ENCODE assay signal across 1 cellular context in the genomic region with DNA sequence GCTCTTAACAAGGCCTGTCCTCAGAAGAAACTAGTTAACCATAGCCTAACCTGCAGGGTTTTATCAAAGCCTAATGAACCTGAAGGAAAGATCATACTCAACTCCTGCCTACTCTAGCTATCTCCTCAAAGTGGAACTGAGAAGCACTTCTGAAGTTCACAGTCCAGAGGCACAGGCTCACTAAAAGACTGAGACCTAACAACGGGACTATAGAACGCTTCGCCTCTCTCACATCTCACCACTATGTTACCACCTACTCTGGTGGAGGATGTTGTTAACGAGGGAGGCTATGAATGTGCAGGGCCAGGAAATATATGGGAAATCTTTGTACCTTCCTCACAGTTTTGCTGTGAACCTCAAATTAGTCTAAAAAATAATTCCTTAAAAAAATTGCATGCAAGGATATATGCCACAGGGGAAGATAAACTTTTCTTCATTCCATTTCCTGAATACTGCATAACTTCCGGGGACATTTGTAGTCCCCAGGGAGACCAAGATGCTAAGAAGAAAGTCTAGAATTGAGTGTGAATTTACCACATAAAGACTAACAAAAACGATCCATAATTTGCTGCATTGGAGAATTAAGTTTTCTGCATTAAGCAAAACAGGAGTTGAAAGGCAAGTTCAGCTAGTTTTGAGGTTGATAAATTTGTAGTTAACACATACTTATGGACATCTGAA.
TF ChIP-seq lines count a peak whose summit lies in the region.

No MANE protein-coding gene starts in this region.

TF ChIP-seq in GM12878, 131 proteins besides CTCF, POLR2A, EP300 and RAD21 (continued from another document):
- TF ChIP-seq, protein P1, sequence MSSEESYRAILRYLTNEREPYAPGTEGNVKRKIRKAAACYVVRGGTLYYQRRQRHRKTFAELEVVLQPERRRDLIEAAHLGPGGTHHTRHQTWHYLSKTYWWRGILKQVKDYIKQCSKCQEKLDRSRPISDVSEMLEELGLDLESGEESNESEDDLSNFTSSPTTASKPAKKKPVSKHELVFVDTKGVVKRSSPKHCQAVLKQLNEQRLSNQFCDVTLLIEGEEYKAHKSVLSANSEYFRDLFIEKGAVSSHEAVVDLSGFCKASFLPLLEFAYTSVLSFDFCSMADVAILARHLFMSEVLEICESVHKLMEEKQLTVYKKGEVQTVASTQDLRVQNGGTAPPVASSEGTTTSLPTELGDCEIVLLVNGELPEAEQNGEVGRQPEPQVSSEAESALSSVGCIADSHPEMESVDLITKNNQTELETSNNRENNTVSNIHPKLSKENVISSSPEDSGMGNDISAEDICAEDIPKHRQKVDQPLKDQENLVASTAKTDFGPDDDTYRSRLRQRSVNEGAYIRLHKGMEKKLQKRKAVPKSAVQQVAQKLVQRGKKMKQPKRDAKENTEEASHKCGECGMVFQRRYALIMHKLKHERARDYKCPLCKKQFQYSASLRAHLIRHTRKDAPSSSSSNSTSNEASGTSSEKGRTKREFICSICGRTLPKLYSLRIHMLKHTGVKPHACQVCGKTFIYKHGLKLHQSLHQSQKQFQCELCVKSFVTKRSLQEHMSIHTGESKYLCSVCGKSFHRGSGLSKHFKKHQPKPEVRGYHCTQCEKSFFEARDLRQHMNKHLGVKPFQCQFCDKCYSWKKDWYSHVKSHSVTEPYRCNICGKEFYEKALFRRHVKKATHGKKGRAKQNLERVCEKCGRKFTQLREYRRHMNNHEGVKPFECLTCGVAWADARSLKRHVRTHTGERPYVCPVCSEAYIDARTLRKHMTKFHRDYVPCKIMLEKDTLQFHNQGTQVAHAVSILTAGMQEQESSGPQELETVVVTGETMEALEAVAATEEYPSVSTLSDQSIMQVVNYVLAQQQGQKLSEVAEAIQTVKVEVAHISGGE (CRISPR knock-in tag; IDR thresholded peaks at IDR 0.05): no peak
- TF ChIP-seq, protein P2, sequence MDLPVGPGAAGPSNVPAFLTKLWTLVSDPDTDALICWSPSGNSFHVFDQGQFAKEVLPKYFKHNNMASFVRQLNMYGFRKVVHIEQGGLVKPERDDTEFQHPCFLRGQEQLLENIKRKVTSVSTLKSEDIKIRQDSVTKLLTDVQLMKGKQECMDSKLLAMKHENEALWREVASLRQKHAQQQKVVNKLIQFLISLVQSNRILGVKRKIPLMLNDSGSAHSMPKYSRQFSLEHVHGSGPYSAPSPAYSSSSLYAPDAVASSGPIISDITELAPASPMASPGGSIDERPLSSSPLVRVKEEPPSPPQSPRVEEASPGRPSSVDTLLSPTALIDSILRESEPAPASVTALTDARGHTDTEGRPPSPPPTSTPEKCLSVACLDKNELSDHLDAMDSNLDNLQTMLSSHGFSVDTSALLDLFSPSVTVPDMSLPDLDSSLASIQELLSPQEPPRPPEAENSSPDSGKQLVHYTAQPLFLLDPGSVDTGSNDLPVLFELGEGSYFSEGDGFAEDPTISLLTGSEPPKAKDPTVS (IDR thresholded peaks at IDR 0.05; ENCODE audit: low read depth, low read length): no peak
- TF ChIP-seq MXI1 (IDR thresholded peaks at IDR 0.05; ENCODE audit: low read depth, low read length) (no peak), SPI1 (IDR thresholded peaks at IDR 0.05; ENCODE audit: borderline replicate concordance, insufficient read depth, low read depth, low read length) (no peak), IKZF1 (conservative IDR thresholded peaks at IDR 0.05) (peak; percentile 42), RFX5 (IDR thresholded peaks at IDR 0.05; ENCODE audit: low read depth, low read length) (no peak), BCL11A (IDR thresholded peaks at IDR 0.05; ENCODE audit: low read depth, low read length) (no peak), MTA2 (IDR thresholded peaks at IDR 0.05; ENCODE audit: low read depth) (0 out of 2 replicates have a peak, but pooled peaks have one; percentile 39), EGR1 (IDR thresholded peaks at IDR 0.05; ENCODE audit: borderline replicate concordance in 1 of 2, low read depth in 2 of 2, low read length in 2 of 2) (no peak), TAF1 (IDR thresholded peaks at IDR 0.05; ENCODE audit: borderline replicate concordance, low read depth, low read length) (no peak), POLR2AphosphoS2 (IDR thresholded peaks at IDR 0.05; ENCODE audit: low read depth, low read length) (no peak), BHLHE40 (IDR thresholded peaks at IDR 0.05; ENCODE audit: borderline replicate concordance in 1 of 2, low read depth in 2 of 2, low read length in 1 of 2) (no peak), IRF4 (IDR thresholded peaks at IDR 0.05; ENCODE audit: low read depth, low read length) (no peak), NFYA (IDR thresholded peaks at IDR 0.05; ENCODE audit: borderline replicate concordance, low read depth, low read length) (no peak), MYB (IDR thresholded peaks at IDR 0.05; ENCODE audit: borderline replicate concordance, low read depth, low read length) (no peak), SUPT20H (IDR thresholded peaks at IDR 0.05; ENCODE audit: borderline replicate concordance, control insufficient read depth, low read depth, low read length) (no peak), ZNF274 (IDR thresholded peaks at IDR 0.05; ENCODE audit: insufficient read depth, insufficient read length) (no peak), ZNF207 (IDR thresholded peaks at IDR 0.05; ENCODE audit: borderline replicate concordance) (no peak), ZNF217 (IDR thresholded peaks at IDR 0.05) (peak; percentile 38; the same call in 1 of the 2 replicates), SUZ12 (IDR thresholded peaks at IDR 0.05; ENCODE audit: unreplicated experiment) (no peak), RAD51 (IDR thresholded peaks at IDR 0.05) (no peak), TCF12 (IDR thresholded peaks at IDR 0.05; ENCODE audit: low read depth, low read length) (no peak), NRF1 (conservative IDR thresholded peaks at IDR 0.05; ENCODE audit: low read depth, low read length) (no peak), YBX1 (IDR thresholded peaks at IDR 0.05) (no peak), LARP7 (IDR thresholded peaks at IDR 0.05) (no peak), ZNF24 (IDR thresholded peaks at IDR 0.05) (no peak), TCF3 (IDR thresholded peaks at IDR 0.05; ENCODE audit: borderline replicate concordance, insufficient read depth, low read depth, low read length) (no peak), SMARCA5 (IDR thresholded peaks at IDR 0.05) (no peak), TARDBP (IDR thresholded peaks at IDR 0.05; ENCODE audit: borderline replicate concordance) (no peak), ETV6 (conservative IDR thresholded peaks at IDR 0.05 in 1 of 2, IDR thresholded peaks at IDR 0.05 in 1 of 2; ENCODE audit: borderline replicate concordance in 1 of 2, low read depth in 1 of 2) (peak in 1 of 2 experiments; percentile 62; a peak in 1 of 4 replicates), RUNX3 (IDR thresholded peaks at IDR 0.05; ENCODE audit: low read length) (peak; percentile 54; the same call in 1 of the 2 replicates)
- TF ChIP-seq, protein P3, sequence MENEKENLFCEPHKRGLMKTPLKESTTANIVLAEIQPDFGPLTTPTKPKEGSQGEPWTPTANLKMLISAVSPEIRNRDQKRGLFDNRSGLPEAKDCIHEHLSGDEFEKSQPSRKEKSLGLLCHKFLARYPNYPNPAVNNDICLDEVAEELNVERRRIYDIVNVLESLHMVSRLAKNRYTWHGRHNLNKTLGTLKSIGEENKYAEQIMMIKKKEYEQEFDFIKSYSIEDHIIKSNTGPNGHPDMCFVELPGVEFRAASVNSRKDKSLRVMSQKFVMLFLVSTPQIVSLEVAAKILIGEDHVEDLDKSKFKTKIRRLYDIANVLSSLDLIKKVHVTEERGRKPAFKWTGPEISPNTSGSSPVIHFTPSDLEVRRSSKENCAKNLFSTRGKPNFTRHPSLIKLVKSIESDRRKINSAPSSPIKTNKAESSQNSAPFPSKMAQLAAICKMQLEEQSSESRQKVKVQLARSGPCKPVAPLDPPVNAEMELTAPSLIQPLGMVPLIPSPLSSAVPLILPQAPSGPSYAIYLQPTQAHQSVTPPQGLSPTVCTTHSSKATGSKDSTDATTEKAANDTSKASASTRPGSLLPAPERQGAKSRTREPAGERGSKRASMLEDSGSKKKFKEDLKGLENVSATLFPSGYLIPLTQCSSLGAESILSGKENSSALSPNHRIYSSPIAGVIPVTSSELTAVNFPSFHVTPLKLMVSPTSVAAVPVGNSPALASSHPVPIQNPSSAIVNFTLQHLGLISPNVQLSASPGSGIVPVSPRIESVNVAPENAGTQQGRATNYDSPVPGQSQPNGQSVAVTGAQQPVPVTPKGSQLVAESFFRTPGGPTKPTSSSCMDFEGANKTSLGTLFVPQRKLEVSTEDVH (IDR thresholded peaks at IDR 0.05; ENCODE audit: low read depth, partially characterized antibody): no peak
- TF ChIP-seq, protein P4, sequence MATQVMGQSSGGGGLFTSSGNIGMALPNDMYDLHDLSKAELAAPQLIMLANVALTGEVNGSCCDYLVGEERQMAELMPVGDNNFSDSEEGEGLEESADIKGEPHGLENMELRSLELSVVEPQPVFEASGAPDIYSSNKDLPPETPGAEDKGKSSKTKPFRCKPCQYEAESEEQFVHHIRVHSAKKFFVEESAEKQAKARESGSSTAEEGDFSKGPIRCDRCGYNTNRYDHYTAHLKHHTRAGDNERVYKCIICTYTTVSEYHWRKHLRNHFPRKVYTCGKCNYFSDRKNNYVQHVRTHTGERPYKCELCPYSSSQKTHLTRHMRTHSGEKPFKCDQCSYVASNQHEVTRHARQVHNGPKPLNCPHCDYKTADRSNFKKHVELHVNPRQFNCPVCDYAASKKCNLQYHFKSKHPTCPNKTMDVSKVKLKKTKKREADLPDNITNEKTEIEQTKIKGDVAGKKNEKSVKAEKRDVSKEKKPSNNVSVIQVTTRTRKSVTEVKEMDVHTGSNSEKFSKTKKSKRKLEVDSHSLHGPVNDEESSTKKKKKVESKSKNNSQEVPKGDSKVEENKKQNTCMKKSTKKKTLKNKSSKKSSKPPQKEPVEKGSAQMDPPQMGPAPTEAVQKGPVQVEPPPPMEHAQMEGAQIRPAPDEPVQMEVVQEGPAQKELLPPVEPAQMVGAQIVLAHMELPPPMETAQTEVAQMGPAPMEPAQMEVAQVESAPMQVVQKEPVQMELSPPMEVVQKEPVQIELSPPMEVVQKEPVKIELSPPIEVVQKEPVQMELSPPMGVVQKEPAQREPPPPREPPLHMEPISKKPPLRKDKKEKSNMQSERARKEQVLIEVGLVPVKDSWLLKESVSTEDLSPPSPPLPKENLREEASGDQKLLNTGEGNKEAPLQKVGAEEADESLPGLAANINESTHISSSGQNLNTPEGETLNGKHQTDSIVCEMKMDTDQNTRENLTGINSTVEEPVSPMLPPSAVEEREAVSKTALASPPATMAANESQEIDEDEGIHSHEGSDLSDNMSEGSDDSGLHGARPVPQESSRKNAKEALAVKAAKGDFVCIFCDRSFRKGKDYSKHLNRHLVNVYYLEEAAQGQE (IDR thresholded peaks at IDR 0.05; ENCODE audit: low read depth, low read length): no peak
- TF ChIP-seq, protein P5, sequence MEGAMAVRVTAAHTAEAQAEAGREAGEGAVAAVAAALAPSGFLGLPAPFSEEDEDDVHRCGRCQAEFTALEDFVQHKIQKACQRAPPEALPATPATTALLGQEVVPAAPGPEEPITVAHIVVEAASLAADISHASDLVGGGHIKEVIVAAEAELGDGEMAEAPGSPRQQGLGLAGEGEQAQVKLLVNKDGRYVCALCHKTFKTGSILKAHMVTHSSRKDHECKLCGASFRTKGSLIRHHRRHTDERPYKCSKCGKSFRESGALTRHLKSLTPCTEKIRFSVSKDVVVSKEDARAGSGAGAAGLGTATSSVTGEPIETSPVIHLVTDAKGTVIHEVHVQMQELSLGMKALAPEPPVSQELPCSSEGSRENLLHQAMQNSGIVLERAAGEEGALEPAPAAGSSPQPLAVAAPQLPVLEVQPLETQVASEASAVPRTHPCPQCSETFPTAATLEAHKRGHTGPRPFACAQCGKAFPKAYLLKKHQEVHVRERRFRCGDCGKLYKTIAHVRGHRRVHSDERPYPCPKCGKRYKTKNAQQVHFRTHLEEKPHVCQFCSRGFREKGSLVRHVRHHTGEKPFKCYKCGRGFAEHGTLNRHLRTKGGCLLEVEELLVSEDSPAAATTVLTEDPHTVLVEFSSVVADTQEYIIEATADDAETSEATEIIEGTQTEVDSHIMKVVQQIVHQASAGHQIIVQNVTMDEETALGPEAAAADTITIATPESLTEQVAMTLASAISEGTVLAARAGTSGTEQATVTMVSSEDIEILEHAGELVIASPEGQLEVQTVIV (IDR thresholded peaks at IDR 0.05; ENCODE audit: borderline replicate concordance, partially characterized antibody): no peak
- TF ChIP-seq, protein P6, sequence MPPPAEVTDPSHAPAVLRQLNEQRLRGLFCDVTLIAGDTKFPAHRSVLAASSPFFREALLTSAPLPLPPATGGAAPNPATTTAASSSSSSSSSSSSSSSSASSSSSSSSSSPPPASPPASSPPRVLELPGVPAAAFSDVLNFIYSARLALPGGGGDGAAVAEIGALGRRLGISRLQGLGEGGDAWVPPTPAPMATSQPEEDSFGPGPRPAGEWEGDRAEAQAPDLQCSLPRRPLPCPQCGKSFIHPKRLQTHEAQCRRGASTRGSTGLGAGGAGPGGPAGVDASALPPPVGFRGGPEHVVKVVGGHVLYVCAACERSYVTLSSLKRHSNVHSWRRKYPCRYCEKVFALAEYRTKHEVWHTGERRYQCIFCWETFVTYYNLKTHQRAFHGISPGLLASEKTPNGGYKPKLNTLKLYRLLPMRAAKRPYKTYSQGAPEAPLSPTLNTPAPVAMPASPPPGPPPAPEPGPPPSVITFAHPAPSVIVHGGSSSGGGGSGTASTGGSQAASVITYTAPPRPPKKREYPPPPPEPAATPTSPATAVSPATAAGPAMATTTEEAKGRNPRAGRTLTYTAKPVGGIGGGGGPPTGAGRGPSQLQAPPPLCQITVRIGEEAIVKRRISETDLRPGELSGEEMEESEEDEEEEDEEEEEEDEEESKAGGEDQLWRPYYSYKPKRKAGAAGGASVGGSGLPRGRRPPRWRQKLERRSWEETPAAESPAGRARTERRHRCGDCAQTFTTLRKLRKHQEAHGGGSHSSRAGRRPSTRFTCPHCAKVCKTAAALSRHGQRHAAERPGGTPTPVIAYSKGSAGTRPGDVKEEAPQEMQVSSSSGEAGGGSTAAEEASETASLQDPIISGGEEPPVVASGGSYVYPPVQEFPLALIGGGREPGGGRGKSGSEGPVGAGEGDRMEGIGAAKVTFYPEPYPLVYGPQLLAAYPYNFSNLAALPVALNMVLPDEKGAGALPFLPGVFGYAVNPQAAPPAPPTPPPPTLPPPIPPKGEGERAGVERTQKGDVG (CRISPR knock-in tag; IDR thresholded peaks at IDR 0.05): no peak
TF ChIP-seq in GM12878: peak in this region for 9.
